Comparison of ENCODE assay signal across 9 cellular contexts in the genomic region with DNA sequence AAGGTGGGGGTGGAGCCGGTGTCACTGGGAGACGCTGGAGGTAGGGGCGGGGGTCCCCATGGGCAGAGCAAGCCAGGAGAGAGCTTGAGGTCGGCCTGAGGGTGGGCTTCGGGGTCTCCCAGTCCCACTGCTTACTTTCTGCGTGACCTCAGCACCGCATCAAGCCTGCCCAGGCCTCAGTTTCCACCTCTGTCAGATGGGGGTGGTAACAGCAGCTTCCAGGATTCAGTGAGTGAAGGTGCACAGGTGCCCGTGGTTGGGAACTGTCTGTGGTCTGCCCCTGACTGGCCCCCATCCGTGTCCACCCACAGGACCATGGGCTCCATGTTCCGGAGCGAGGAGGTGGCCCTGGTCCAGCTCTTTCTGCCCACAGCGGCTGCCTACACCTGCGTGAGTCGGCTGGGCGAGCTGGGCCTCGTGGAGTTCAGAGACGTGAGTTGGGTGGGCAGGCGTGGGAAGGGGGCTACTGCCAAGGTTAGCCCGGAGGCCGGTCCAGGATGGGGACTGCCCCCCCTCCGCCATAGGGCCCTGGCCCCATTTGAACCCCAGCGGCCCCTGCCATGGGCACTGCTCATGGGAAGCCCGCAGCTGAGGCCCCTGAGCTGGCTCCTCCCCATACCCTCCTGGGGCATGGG. TPM values are rescaled to one million over a fixed set of nuclear protein-coding genes. Genes with fewer than 3 reads are reported as not detected.
DNase-seq lines count a peak whose midpoint lies in the region; ATAC-seq and TF ChIP-seq lines count a peak whose summit lies in the region.
"Had no signal": no experiment of that assay in that cellular context is flagged by ENCODE, and none has a peak within 500 bp of the region (broad histone marks: within the 10 kb centered on the region; RNA-seq: fewer than 3 reads in every experiment).

No MANE protein-coding gene starts in this region.

- H3K9me3 ChIP-seq in testis = no peaks in the 10 kb centered on the region

- peaks cover 14% of the 10 kb centered on the region for H3K4me1 Mint-ChIP-seq in T-helper 2 cell treated with Interferon-gamma antibody and Interleukin-4, amounts not matched to agents 5 μg/mL and 100 μg/mL, for 36 hours (ENCODE audit: low read depth)
- H3K4me1 Mint-ChIP-seq in activated T-helper 2 cell treated with anti-CD3 and anti-CD28 coated beads, Interferon-gamma antibody, Interleukin-2, Interleukin-4, amounts not matched to agents 10 μg/mL and 5 μg/mL and 100 μg/mL, durations not matched to agents 14 hours and 24 hours and 36 hours (ENCODE audit: low read depth) = peaks cover 11% of the 10 kb centered on the region

- no peaks in the 10 kb centered on the region for H3K27me3 Mint-ChIP-seq in T-helper 2 cell treated with Interferon-gamma antibody and Interleukin-4, amounts not matched to agents 5 μg/mL and 100 μg/mL, for 36 hours (ENCODE audit: low read depth)
- H3K27me3 Mint-ChIP-seq in activated T-helper 2 cell treated with anti-CD3 and anti-CD28 coated beads, Interferon-gamma antibody, Interleukin-2, Interleukin-4, amounts not matched to agents 10 μg/mL and 5 μg/mL and 100 μg/mL, durations not matched to agents 14 hours and 24 hours and 36 hours (ENCODE audit: low read depth) = no peaks in the 10 kb centered on the region

- H3K4me3 Mint-ChIP-seq in T-helper 2 cell treated with Interferon-gamma antibody and Interleukin-4, amounts not matched to agents 5 μg/mL and 100 μg/mL, for 36 hours = peak overlapping the region; percentile 95
- peak overlapping the region; percentile 93 for H3K4me3 Mint-ChIP-seq in activated T-helper 2 cell treated with anti-CD3 and anti-CD28 coated beads, Interferon-gamma antibody, Interleukin-2, Interleukin-4, amounts not matched to agents 10 μg/mL and 5 μg/mL and 100 μg/mL, durations not matched to agents 14 hours and 24 hours and 36 hours (ENCODE audit: low read depth)

- H3K27me3 ChIP-seq in kidney epithelial cell (ENCODE audit: control insufficient read depth, insufficient read depth, low read length) (no peaks in the 10 kb centered on the region), testis (no peaks in the 10 kb centered on the region)

- TF ChIP-seq CTCF in kidney epithelial cell (IDR thresholded peaks at IDR 0.05; ENCODE audit: insufficient read depth, low read length, poor library complexity, severe bottlenecking) (no peak), testis (IDR thresholded peaks at IDR 0.05) (no peak)

- intact Hi-C loops in activated T-helper 2 cell treated with anti-CD3 and anti-CD28 coated beads, Interferon-gamma antibody, Interleukin-2, Interleukin-4, amounts not matched to agents 10 μg/mL and 5 μg/mL and 100 μg/mL, durations not matched to agents 14 hours and 24 hours and 36 hours (cut with micrococcal nuclease) = loop anchor here (1.0 kb wide), 1 partner anchor 11 kb away; the partner anchor contains the start of gene NDUFS8
- intact Hi-C loops in testis (cut with DNase I; ENCODE audit: low total_unique reads) = no loop called here

- 87% methylated on average over 10 to 22 of the region's 23 CpGs for WGBS in testis, 2 donors

- H3K27ac ChIP-seq in testis = peak overlapping the region; percentile 76 to 87

- H3K36me3 Mint-ChIP-seq in T-helper 2 cell treated with Interferon-gamma antibody and Interleukin-4, amounts not matched to agents 5 μg/mL and 100 μg/mL, for 36 hours (ENCODE audit: low read depth) = peaks cover 16% of the 10 kb centered on the region
- H3K36me3 Mint-ChIP-seq in activated T-helper 2 cell treated with anti-CD3 and anti-CD28 coated beads, Interferon-gamma antibody, Interleukin-2, Interleukin-4, amounts not matched to agents 10 μg/mL and 5 μg/mL and 100 μg/mL, durations not matched to agents 14 hours and 24 hours and 36 hours (ENCODE audit: low read depth) = peaks cover 18% of the 10 kb centered on the region

- peaks cover 24% of the 10 kb centered on the region for H3K4me1 ChIP-seq in testis

- ATAC-seq in HG02840 (IDR thresholded peaks at IDR 0.05; ENCODE audit: low FRiP score, unreplicated experiment) = no peak

- H3K4me3 ChIP-seq in kidney epithelial cell (ENCODE audit: low read depth, low read length) (peak overlapping the region; percentile 37), testis (peak overlapping the region in 1 of 2 donors; percentile 24)

- peak overlapping the region; percentile 94 for H3K27ac Mint-ChIP-seq in T-helper 2 cell treated with Interferon-gamma antibody and Interleukin-4, amounts not matched to agents 5 μg/mL and 100 μg/mL, for 36 hours
- H3K27ac Mint-ChIP-seq in activated T-helper 2 cell treated with anti-CD3 and anti-CD28 coated beads, Interferon-gamma antibody, Interleukin-2, Interleukin-4, amounts not matched to agents 10 μg/mL and 5 μg/mL and 100 μg/mL, durations not matched to agents 14 hours and 24 hours and 36 hours = peak overlapping the region; percentile 89

- no peak for DNase-seq in T-helper 2 cell treated with Interferon-gamma antibody and Interleukin-4, amounts not matched to agents 5 μg/mL and 100 μg/mL, for 36 hours (ENCODE audit: low spot score)
- no peak for DNase-seq in T-helper 2 cell
- DNase-seq in activated T-helper 2 cell treated with anti-CD3 and anti-CD28 coated beads, Interferon-gamma antibody, Interleukin-2, Interleukin-4, amounts not matched to agents 10 μg/mL and 5 μg/mL and 100 μg/mL, durations not matched to agents 14 hours and 24 hours and 36 hours (ENCODE audit: low spot score) = no peak
- DNase-seq in kidney epithelial cell (ENCODE audit: low read depth) = no peak
- no peak for DNase-seq in testis
- DNase-seq in NCI-H2196 (lab: John Stamatoyannopoulos, UW; ENCODE audit: unreplicated experiment) = no peak
- DNase-seq in GM19238 (ENCODE audit: insufficient read length, low spot score) = no peak
- DNase-seq: NCI-H1930 had no signal

- no peak for TF ChIP-seq POLR2A in testis (IDR thresholded peaks at IDR 0.05)

- H3K36me3 ChIP-seq in kidney epithelial cell (ENCODE audit: control insufficient read depth, insufficient read depth, low read length) (no peaks in the 10 kb centered on the region), testis (ENCODE audit: low read depth, missing control alignments) (no peaks in the 10 kb centered on the region)

- no peaks in the 10 kb centered on the region for H3K9me3 Mint-ChIP-seq in T-helper 2 cell treated with Interferon-gamma antibody and Interleukin-4, amounts not matched to agents 5 μg/mL and 100 μg/mL, for 36 hours
- H3K9me3 Mint-ChIP-seq in activated T-helper 2 cell treated with anti-CD3 and anti-CD28 coated beads, Interferon-gamma antibody, Interleukin-2, Interleukin-4, amounts not matched to agents 10 μg/mL and 5 μg/mL and 100 μg/mL, durations not matched to agents 14 hours and 24 hours and 36 hours = no peaks in the 10 kb centered on the region

RNA-seq across cellular contexts. Expression of gene TCIRG1, which starts 2.2 kb away (rescaled TPM):
- 148 and 154 TPM in 2 replicates for total RNA-seq in activated T-helper 2 cell treated with anti-CD3 and anti-CD28 coated beads, Interferon-gamma antibody, Interleukin-2, Interleukin-4, amounts not matched to agents 10 μg/mL and 5 μg/mL and 100 μg/mL, durations not matched to agents 14 hours and 24 hours and 36 hours
- total RNA-seq in kidney epithelial cell = 46.8 and 80.6 TPM in 2 replicates
- total RNA-seq in testis = 10 to 100 TPM; 52.8 to 53.6 TPM
- 22.2 TPM for polyA plus RNA-seq in testis (ENCODE audit: insufficient read depth, low read depth, low replicate concordance)

RNA-seq across cellular contexts. Expression of gene NDUFS8, which starts 10.6 kb away (rescaled TPM):
- 125 and 139 TPM in 2 replicates for total RNA-seq in activated T-helper 2 cell treated with anti-CD3 and anti-CD28 coated beads, Interferon-gamma antibody, Interleukin-2, Interleukin-4, amounts not matched to agents 10 μg/mL and 5 μg/mL and 100 μg/mL, durations not matched to agents 14 hours and 24 hours and 36 hours
- total RNA-seq in kidney epithelial cell = 246 and 284 TPM in 2 replicates
- total RNA-seq in testis = 100 to 1,000 TPM; 184 to 196 TPM
- polyA plus RNA-seq in testis (ENCODE audit: insufficient read depth, low read depth, low replicate concordance) = 149 TPM

RNA-seq across cellular contexts. Expression of gene ALDH3B1, which starts 30.9 kb away (rescaled TPM):
- total RNA-seq in activated T-helper 2 cell treated with anti-CD3 and anti-CD28 coated beads, Interferon-gamma antibody, Interleukin-2, Interleukin-4, amounts not matched to agents 10 μg/mL and 5 μg/mL and 100 μg/mL, durations not matched to agents 14 hours and 24 hours and 36 hours = not detected in 2 replicates
- total RNA-seq in kidney epithelial cell = 1.2 and 2.6 TPM in 2 replicates
- total RNA-seq in testis = 1 to 10 TPM; 4.4 to 5.3 TPM
- 8.1 TPM for polyA plus RNA-seq in testis (ENCODE audit: insufficient read depth, low read depth, low replicate concordance)

RNA-seq across cellular contexts. Expression of gene UNC93B1, which starts 37.2 kb away (rescaled TPM):
- 12.3 and 14.1 TPM in 2 replicates for total RNA-seq in activated T-helper 2 cell treated with anti-CD3 and anti-CD28 coated beads, Interferon-gamma antibody, Interleukin-2, Interleukin-4, amounts not matched to agents 10 μg/mL and 5 μg/mL and 100 μg/mL, durations not matched to agents 14 hours and 24 hours and 36 hours
- 21.0 and 30.5 TPM in 2 replicates for total RNA-seq in kidney epithelial cell
- total RNA-seq in testis = 10 to 100 TPM in 1 of 2 donors, 1 to 10 TPM in 1; 5.3 to 12.3 TPM
- polyA plus RNA-seq in testis (ENCODE audit: insufficient read depth, low read depth, low replicate concordance) = 7.9 TPM
